ENCODE assay signal across 18 cellular contexts in the genomic region with DNA sequence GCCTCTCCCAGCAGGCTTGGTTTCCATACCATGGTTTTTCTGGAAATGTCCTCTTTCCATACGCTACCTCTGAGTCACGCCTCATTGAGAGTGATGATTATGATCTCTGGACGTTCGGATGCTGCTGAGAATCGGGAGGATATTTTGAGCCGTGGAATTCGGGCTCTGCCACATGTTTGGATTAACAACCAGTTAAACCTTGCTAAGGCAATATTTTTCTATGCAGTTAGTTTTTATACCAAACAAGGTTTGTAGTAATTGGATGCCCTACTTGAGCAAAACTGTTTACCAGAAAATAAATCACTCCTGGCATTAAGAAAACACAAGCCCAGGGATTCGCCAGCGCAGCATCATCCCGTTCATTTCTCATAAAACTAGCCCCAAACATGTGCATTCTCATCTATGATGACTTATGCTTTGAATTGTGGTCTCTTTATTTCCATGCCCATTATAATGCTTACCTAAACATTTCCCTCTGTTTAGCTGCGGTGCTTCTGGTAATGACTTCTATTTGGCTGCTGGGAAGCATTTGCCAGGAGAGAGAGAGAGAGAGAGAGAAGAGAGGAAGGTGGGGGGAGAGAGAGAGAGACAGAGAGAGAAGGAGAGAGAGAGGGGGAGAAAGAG.
DNase-seq lines count a peak whose midpoint lies in the region; ATAC-seq lines count a peak whose summit lies in the region.
"Had no signal": no experiment of that assay in that cellular context is flagged by ENCODE, and none has a peak within 500 bp of the region (broad histone marks: within the 10 kb centered on the region; RNA-seq: fewer than 3 reads in every experiment).

No MANE protein-coding gene starts in this region.

- no peak for ATAC-seq in activated CD4-positive, alpha-beta T cell treated with anti-CD3 and anti-CD28 coated beads for 36 hours
- no peak for ATAC-seq in stimulated activated memory B cell treated with anti-CD40 and anti-IgM and Interleukin-4, amounts not matched to agents 10 μg/mL and 1 μg/mL and 100 μg/mL, for 72 hours
- no peak for ATAC-seq in GM21526 (IDR thresholded peaks at IDR 0.05; ENCODE audit: low FRiP score, unreplicated experiment)
- ATAC-seq: activated CD8-positive, alpha-beta T cell treated with anti-CD3 and anti-CD28 coated beads, Interleukin-2, amount 10 ng/mL, durations not matched to agents 7 days and 5 days; activated T-cell treated with anti-CD3 and anti-CD28 coated beads, Interleukin-2, amount 50 U/mL, for 4 hours; gastrocnemius medialis had no signal

- intact Hi-C loops in activated CD4-positive, alpha-beta T cell treated with anti-CD3 and anti-CD28 coated beads for 36 hours (cut with DNase I, micrococcal nuclease), result loop anchor here in 1 of 2 experiments (1.0 kb wide), 1 partner anchor 106 kb away; no protein-coding TSS in a partner anchor

- POLR2A ChIA-PET in activated CD4-positive, alpha-beta T cell treated with anti-CD3 and anti-CD28 coated beads for 36 hours (lab: Charles Lee), result no interaction called here
- POLR2A ChIA-PET in activated CD4-positive, alpha-beta T cell treated with anti-CD3 and anti-CD28 coated beads, Interleukin-2, amount 10 ng/mL, durations not matched to agents 7 days and 5 days (lab: Charles Lee), result no interaction called here

- peaks cover 4% of the 10 kb centered on the region for H3K36me3 Mint-ChIP-seq in activated CD4-positive, alpha-beta T cell treated with anti-CD3 and anti-CD28 coated beads for 36 hours (ENCODE audit: low read depth)
- peaks cover under 1% of the 10 kb centered on the region for H3K36me3 Mint-ChIP-seq in activated CD4-positive, alpha-beta T cell treated with anti-CD3 and anti-CD28 coated beads, Interleukin-2, amount 10 ng/mL, durations not matched to agents 7 days and 5 days (ENCODE audit: low read depth)
- peaks cover 5% of the 10 kb centered on the region for H3K36me3 Mint-ChIP-seq in stimulated activated memory B cell treated with anti-CD40 and anti-IgM and Interleukin-4, amounts not matched to agents 10 μg/mL and 1 μg/mL and 100 μg/mL, for 72 hours

- CTCF ChIA-PET in activated CD4-positive, alpha-beta T cell treated with anti-CD3 and anti-CD28 coated beads for 36 hours (lab: Charles Lee), result no interaction called here
- CTCF ChIA-PET in activated CD4-positive, alpha-beta T cell treated with anti-CD3 and anti-CD28 coated beads, Interleukin-2, amount 10 ng/mL, durations not matched to agents 7 days and 5 days (lab: Charles Lee), result interaction anchor here (1.0 kb wide), 1 partner anchor 11 kb away, joined by 3 read pairs; no protein-coding TSS in a partner anchor

- H3K4me3 Mint-ChIP-seq in activated CD4-positive, alpha-beta T cell treated with anti-CD3 and anti-CD28 coated beads for 36 hours, result no peak overlapping the region
- no peak overlapping the region for H3K4me3 Mint-ChIP-seq in activated CD4-positive, alpha-beta T cell treated with anti-CD3 and anti-CD28 coated beads, Interleukin-2, amount 10 ng/mL, durations not matched to agents 7 days and 5 days
- H3K4me3 Mint-ChIP-seq in stimulated activated memory B cell treated with anti-CD40 and anti-IgM and Interleukin-4, amounts not matched to agents 10 μg/mL and 1 μg/mL and 100 μg/mL, for 72 hours, result no peak overlapping the region
- H3K4me3 Mint-ChIP-seq: activated CD8-positive, alpha-beta T cell treated with anti-CD3 and anti-CD28 coated beads, Interleukin-2, amount 10 ng/mL, durations not matched to agents 7 days and 5 days; activated T-cell treated with anti-CD3 and anti-CD28 coated beads, Interleukin-2, amount 50 U/mL, for 4 hours had no signal

- peaks cover 4% of the 10 kb centered on the region for H3K9me3 Mint-ChIP-seq in activated CD4-positive, alpha-beta T cell treated with anti-CD3 and anti-CD28 coated beads for 36 hours (ENCODE audit: low read depth)
- peaks cover 15% of the 10 kb centered on the region for H3K9me3 Mint-ChIP-seq in activated CD4-positive, alpha-beta T cell treated with anti-CD3 and anti-CD28 coated beads, Interleukin-2, amount 10 ng/mL, durations not matched to agents 7 days and 5 days
- H3K9me3 Mint-ChIP-seq in stimulated activated memory B cell treated with anti-CD40 and anti-IgM and Interleukin-4, amounts not matched to agents 10 μg/mL and 1 μg/mL and 100 μg/mL, for 72 hours, result peaks cover 3% of the 10 kb centered on the region

- H3K27ac Mint-ChIP-seq in activated CD4-positive, alpha-beta T cell treated with anti-CD3 and anti-CD28 coated beads for 36 hours, result peak overlapping the region; percentile 61
- no peak overlapping the region for H3K27ac Mint-ChIP-seq in activated CD4-positive, alpha-beta T cell treated with anti-CD3 and anti-CD28 coated beads, Interleukin-2, amount 10 ng/mL, durations not matched to agents 7 days and 5 days
- peak overlapping the region; percentile 25 for H3K27ac Mint-ChIP-seq in stimulated activated memory B cell treated with anti-CD40 and anti-IgM and Interleukin-4, amounts not matched to agents 10 μg/mL and 1 μg/mL and 100 μg/mL, for 72 hours
- H3K27ac Mint-ChIP-seq: activated CD8-positive, alpha-beta T cell treated with anti-CD3 and anti-CD28 coated beads, Interleukin-2, amount 10 ng/mL, durations not matched to agents 7 days and 5 days had no signal

- peaks cover 29% of the 10 kb centered on the region for H3K4me1 Mint-ChIP-seq in activated CD4-positive, alpha-beta T cell treated with anti-CD3 and anti-CD28 coated beads for 36 hours
- peaks cover 1% of the 10 kb centered on the region for H3K4me1 Mint-ChIP-seq in activated CD4-positive, alpha-beta T cell treated with anti-CD3 and anti-CD28 coated beads, Interleukin-2, amount 10 ng/mL, durations not matched to agents 7 days and 5 days
- H3K4me1 Mint-ChIP-seq in stimulated activated memory B cell treated with anti-CD40 and anti-IgM and Interleukin-4, amounts not matched to agents 10 μg/mL and 1 μg/mL and 100 μg/mL, for 72 hours, result peaks cover 27% of the 10 kb centered on the region

- DNase-seq in activated CD4-positive, alpha-beta T cell treated with anti-CD3 and anti-CD28 coated beads for 36 hours, result no peak
- DNase-seq in activated CD4-positive, alpha-beta T cell treated with anti-CD3 and anti-CD28 coated beads, Interleukin-2, amount 10 ng/mL, durations not matched to agents 7 days and 5 days, result no peak
- DNase-seq in NCI-H774 (lab: John Stamatoyannopoulos, UW) (peak; percentile 10), astrocyte of the hippocampus (ENCODE audit: low read depth, low spot score) (peak; percentile 51), COLO668 (lab: John Stamatoyannopoulos, UW; ENCODE audit: unreplicated experiment) (no peak), HK-2 (ENCODE audit: unreplicated experiment) (no peak)
- DNase-seq: activated CD8-positive, alpha-beta T cell treated with anti-CD3 and anti-CD28 coated beads, Interleukin-2, amount 10 ng/mL, durations not matched to agents 7 days and 5 days; activated T-cell treated with anti-CD3 and anti-CD28 coated beads, Interleukin-2, amount 50 U/mL, for 4 hours; C1 segment of cervical spinal cord; gastrocnemius medialis; kidney glomerular epithelial cell; naive B cell; NCI-H2029; NCI-H446 treated with DMSO at 0.1 percent for 48 hours; stomach; WERI-Rb-1 had no signal

- peaks cover 4% of the 10 kb centered on the region for H3K27me3 Mint-ChIP-seq in activated CD4-positive, alpha-beta T cell treated with anti-CD3 and anti-CD28 coated beads for 36 hours
- no peaks in the 10 kb centered on the region for H3K27me3 Mint-ChIP-seq in activated CD4-positive, alpha-beta T cell treated with anti-CD3 and anti-CD28 coated beads, Interleukin-2, amount 10 ng/mL, durations not matched to agents 7 days and 5 days
- peaks cover 30% of the 10 kb centered on the region for H3K27me3 Mint-ChIP-seq in stimulated activated memory B cell treated with anti-CD40 and anti-IgM and Interleukin-4, amounts not matched to agents 10 μg/mL and 1 μg/mL and 100 μg/mL, for 72 hours

Comparison
In these comparisons a context has a peak if more than half of its experiments do, and no peak if none do; other contexts are left out.
1. DNase-seq: peak in NCI-H774 (single experiment) and astrocyte of the hippocampus (single experiment); none in activated CD4-positive, alpha-beta T cell treated with anti-CD3 and anti-CD28 coated beads for 36 hours (single experiment), activated CD4-positive, alpha-beta T cell treated with anti-CD3 and anti-CD28 coated beads, Interleukin-2, amount 10 ng/mL, durations not matched to agents 7 days and 5 days (single experiment), COLO668 (single experiment) and HK-2 (single experiment).